Comparison of ENCODE assay signal across 8 cellular contexts in the genomic region with DNA sequence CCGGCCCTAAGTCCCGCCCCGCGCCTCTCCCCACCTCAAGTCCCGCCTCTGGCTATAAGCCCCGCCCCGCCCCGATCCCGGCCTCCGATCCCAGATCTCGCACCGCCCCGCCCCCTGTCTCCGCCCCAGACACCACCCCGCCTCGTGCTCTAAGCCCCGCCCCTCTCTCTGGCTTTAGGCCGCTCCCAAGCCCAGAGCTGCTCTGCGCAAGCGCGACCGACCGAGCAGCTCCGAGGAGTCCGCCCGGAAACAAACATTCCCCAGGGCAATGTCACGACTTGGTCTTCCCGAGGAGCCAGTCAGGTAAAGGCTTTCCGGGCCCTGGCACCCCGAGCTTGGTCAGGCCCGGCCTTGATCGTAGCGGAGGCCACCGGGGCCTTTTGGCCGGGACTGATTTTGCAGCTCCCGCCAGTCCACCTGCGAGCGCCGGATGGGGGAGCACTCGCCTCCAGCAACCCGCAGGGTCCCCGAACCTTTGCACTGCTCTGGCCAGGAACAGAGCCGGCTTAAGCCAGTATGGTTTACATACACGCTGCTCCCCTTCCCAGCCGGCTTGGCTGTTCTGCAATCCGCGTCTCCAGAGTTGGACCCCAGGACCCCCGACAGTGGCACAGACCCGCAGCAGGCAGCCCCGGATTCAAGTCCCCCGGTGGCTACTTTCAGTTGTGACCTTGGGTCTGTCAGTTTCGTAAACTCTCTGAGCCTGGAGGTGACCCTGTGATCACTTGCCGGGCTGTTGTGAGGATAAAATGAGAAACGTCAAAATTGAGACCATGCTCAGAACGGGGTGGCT. TPM values are rescaled to one million over a fixed set of nuclear protein-coding genes. Genes with fewer than 3 reads are reported as not detected.
DNase-seq lines count a peak whose midpoint lies in the region; ATAC-seq, FAIRE-seq and TF ChIP-seq lines count a peak whose summit lies in the region.

Gene NUDT7, plus strand, starts transcription at position 200 of the 793 bp plus-strand sequence. Its CDS starts 69 bp downstream, at position 269.

- TF ChIP-seq CTCF in Calu3 (IDR thresholded peaks at IDR 0.05; ENCODE audit: unreplicated experiment) (no peak), endothelial cell of umbilical vein (IDR thresholded peaks at IDR 0.05; ENCODE audit: extremely low read depth in 1 of 2, insufficient read depth in 1 of 2, low read depth in 1 of 2, low read length in 2 of 2) (peak in 1 of 2 donors; percentile 20)

- peak within 1 kb of the TSS; percentile 22 for H3K27ac Mint-ChIP-seq in Calu3 (ENCODE audit: unreplicated experiment)

- H2AFZ ChIP-seq in endothelial cell of umbilical vein (ENCODE audit: low read depth, low read length) = peak within 1 kb of the TSS; percentile 100

- H3K36me3 ChIP-seq in endothelial cell of umbilical vein (ENCODE audit: control insufficient read depth in 2 of 2, extremely low read depth in 1 of 2, insufficient read depth in 2 of 2, low read length in 2 of 2) = no peaks in the 10 kb centered on the region

- H3K9me1 ChIP-seq in endothelial cell of umbilical vein (replicated peaks; ENCODE audit: control insufficient read depth, extremely low read depth, insufficient read depth, low read length) = no peaks in the 10 kb centered on the region

- dilution Hi-C loops in endothelial cell of umbilical vein (cut with MboI; ENCODE audit: extremely low pct_ligation_motif_present, low sequenced_read_pairs) = no loop called here

- H3K4me3 ChIP-seq in endothelial cell of umbilical vein (replicated peaks in 1 of 3; ENCODE audit: insufficient read depth in 1 of 3, low read depth in 1 of 3, low read length in 3 of 3) = peak within 1 kb of the TSS; percentile 79 to 95 (median 89)

- no peak for TF ChIP-seq POLR2A in endothelial cell of umbilical vein (IDR thresholded peaks at IDR 0.05; ENCODE audit: low read depth, low read length)

- H3K4me1 Mint-ChIP-seq in Calu3 (ENCODE audit: low read depth, unreplicated experiment) = peaks cover 11% of the 10 kb centered on the region

- peaks cover 3% of the 10 kb centered on the region for H3K9me3 Mint-ChIP-seq in Calu3 (ENCODE audit: low read depth, unreplicated experiment)

- intact Hi-C loops in Calu3 (cut with micrococcal nuclease; ENCODE audit: unreplicated experiment) (no loop called here), endothelial cell of umbilical vein (cut with micrococcal nuclease) (loop anchor here (1.0 to 10.0 kb wide), 10 partner anchors 45 to 509 kb away; partner anchors contain the start of genes VAT1L and WWOX)

- H3K9me3 ChIP-seq in endothelial cell of umbilical vein (replicated peaks; ENCODE audit: control insufficient read depth, insufficient read depth, low read length) = no peaks in the 10 kb centered on the region

- DNase-seq in Calu3 (peak; percentile 100), HT1080 (ENCODE audit: low read depth) (peak; percentile 86), endothelial cell of umbilical vein (ENCODE audit: low read depth, low spot score) (peak; percentile 97), midbrain (lab: John Stamatoyannopoulos, UW) (peak; percentile 95)
- peak; percentile 87 for DNase-seq in NK-92 treated with Interleukin-12 subunit alpha and Interleukin-12 subunit beta, amount 100 ng/mL, for 24 hours (lab: John Stamatoyannopoulos, UW)
- peak; percentile 98 for DNase-seq in activated CD8-positive, alpha-beta memory T cell treated with anti-CD3 and anti-CD28 coated beads, Interleukin-2, amount 50 U/mL, for 4 hours
- peak; percentile 91 to 92 for DNase-seq in stimulated activated CD8-positive, alpha-beta memory T cell treated with anti-CD3 and anti-CD28 coated beads, Interleukin-15, amount 100 ng/mL, for 48 hours (ENCODE audit: low read depth in 2 of 2)

- peaks cover 10% of the 10 kb centered on the region for H3K36me3 Mint-ChIP-seq in Calu3 (ENCODE audit: insufficient read depth, unreplicated experiment)

- ATAC-seq in GM21360 (IDR thresholded peaks at IDR 0.05; ENCODE audit: unreplicated experiment) = peak; percentile 87

- peaks cover 10% of the 10 kb centered on the region for H3K4me1 ChIP-seq in endothelial cell of umbilical vein (ENCODE audit: control insufficient read depth, extremely low read depth, insufficient read depth, low read length)

- H3K27me3 Mint-ChIP-seq in Calu3 (ENCODE audit: unreplicated experiment) = no peaks in the 10 kb centered on the region

- no peaks in the 10 kb centered on the region for H3K79me2 ChIP-seq in endothelial cell of umbilical vein (ENCODE audit: control insufficient read depth, insufficient read depth, low read length)

- CTCF ChIA-PET in Calu3 (lab: Charles Lee) (interaction anchor here (0.6 to 0.8 kb wide), 3 partner anchors 117 to 1647 kb away, joined by 3 to 4 read pairs (median 4); no protein-coding TSS in a partner anchor), endothelial cell of umbilical vein (lab: Charles Lee) (interaction anchor here (0.6 to 2.1 kb wide), 8 partner anchors 9 to 280 kb away, joined by 3 to 12 read pairs (median 4); no protein-coding TSS in a partner anchor)

- BruUV-seq in Calu3 (replicated peaks; lab: Mats Ljungman, UMichigan) (no TSS peak), endothelial cell of umbilical vein (replicated peaks; lab: Mats Ljungman, UMichigan) (TSS peak; percentile 75)

- H4K20me1 ChIP-seq in endothelial cell of umbilical vein (replicated peaks; ENCODE audit: control insufficient read depth, extremely low read depth, insufficient read depth, low read length) = no peaks in the 10 kb centered on the region

- peak within 1 kb of the TSS; percentile 79 for H3K27ac ChIP-seq in endothelial cell of umbilical vein (ENCODE audit: insufficient read depth, low read depth, low read length)

- H3K27me3 ChIP-seq in endothelial cell of umbilical vein (ENCODE audit: control insufficient read depth in 2 of 2, insufficient read depth in 2 of 2, low read length in 2 of 2) = no peaks in the 10 kb centered on the region

- POLR2A ChIA-PET in endothelial cell of umbilical vein (lab: Charles Lee) = interaction anchor here (0.6 to 0.8 kb wide), 3 partner anchors 55 to 325 kb away, joined by 3 to 6 read pairs (median 4); no protein-coding TSS in a partner anchor

- peak within 1 kb of the TSS; percentile 95 for H3K4me2 ChIP-seq in endothelial cell of umbilical vein (ENCODE audit: insufficient read depth, low read length)

- peak; percentile 99 for FAIRE-seq in endothelial cell of umbilical vein (lab: Jason Lieb, UNC)

- H3K9ac ChIP-seq in endothelial cell of umbilical vein (replicated peaks; ENCODE audit: extremely low read depth, insufficient read depth, low read length) = peak within 1 kb of the TSS; percentile 88

- peak within 1 kb of the TSS; percentile 82 for H3K4me3 Mint-ChIP-seq in Calu3 (ENCODE audit: low read depth, unreplicated experiment)

TF ChIP-seq in endothelial cell of umbilical vein, 7 proteins besides CTCF, POLR2A, EP300 and RAD21:
- no peak for TF ChIP-seq FOS (IDR thresholded peaks at IDR 0.05; ENCODE audit: borderline replicate concordance, insufficient read depth, low read length)
- TF ChIP-seq MYC (IDR thresholded peaks at IDR 0.05; ENCODE audit: low read depth, low read length) = no peak
- TF ChIP-seq GATA2 (IDR thresholded peaks at IDR 0.05; ENCODE audit: insufficient read depth, insufficient read length, low read depth, low read length) = no peak
- TF ChIP-seq JUN (IDR thresholded peaks at IDR 0.05; ENCODE audit: borderline replicate concordance, insufficient read depth, insufficient read length, low read depth) = no peak
- no peak for TF ChIP-seq EZH2 (IDR thresholded peaks at IDR 0.05; ENCODE audit: borderline replicate concordance, low read depth, low read length, severe bottlenecking)
- no peak for TF ChIP-seq MAX (IDR thresholded peaks at IDR 0.05; ENCODE audit: insufficient read depth, insufficient read length)
- peak; percentile 52 for TF ChIP-seq POLR2AphosphoS5 (IDR thresholded peaks at IDR 0.05; ENCODE audit: insufficient read depth, low read depth, low read length)
TF ChIP-seq in endothelial cell of umbilical vein: peak in this region for 1.

RNA-seq across cellular contexts. Expression of gene NUDT7, which starts in this region (rescaled TPM):
- total RNA-seq in Calu3 (2022) = 6.1 and 7.2 TPM in 2 replicates
- total RNA-seq in HT1080 (2014; rRNA removed; shearing (Covaris generic)) = 2.3 and 3.8 TPM in 2 replicates
- 5.4 and 6.8 TPM in 2 replicates for polyA plus RNA-seq in HT1080 (2015; cell fraction: cytosol; rRNA removed)
- 4.9 and 6.7 TPM in 2 replicates for polyA plus RNA-seq in HT1080 (2015; cell fraction: nucleus; rRNA removed)
- 5.0 and 6.2 TPM in 2 replicates for total RNA-seq in endothelial cell of umbilical vein
- 6.1 and 6.5 TPM in 2 replicates for polyA plus RNA-seq in endothelial cell of umbilical vein
- 7.1 and 7.4 TPM in 2 replicates for polyA plus RNA-seq in endothelial cell of umbilical vein (2011; cell fraction: cytosol; rRNA removed)
- 3.5 and 3.8 TPM in 2 replicates for polyA plus RNA-seq in endothelial cell of umbilical vein (2011; cell fraction: nucleus; rRNA removed)
- polyA plus RNA-seq in endothelial cell of umbilical vein (2012) = 3.2 and 5.0 TPM in 2 replicates
- polyA minus RNA-seq in endothelial cell of umbilical vein = 1.7 and 4.2 TPM in 2 replicates
- polyA minus RNA-seq in endothelial cell of umbilical vein (2011; cell fraction: cytosol; rRNA and poly(A)+ RNA removed) = 3.8 TPM
- polyA minus RNA-seq in endothelial cell of umbilical vein (2011; cell fraction: nucleus; rRNA and poly(A)+ RNA removed) = 2.8 TPM in 1 of 2 replicates, not detected in the other

Comparison
In these comparisons a context has a peak if more than half of its experiments do, and no peak if none do; other contexts are left out.
1. Peak in every context shown above with its lines: DNase-seq, ATAC-seq, H3K4me3 ChIP-seq and H3K27ac ChIP-seq.